ENCODE assay signal across 8 cellular contexts in the genomic region with DNA sequence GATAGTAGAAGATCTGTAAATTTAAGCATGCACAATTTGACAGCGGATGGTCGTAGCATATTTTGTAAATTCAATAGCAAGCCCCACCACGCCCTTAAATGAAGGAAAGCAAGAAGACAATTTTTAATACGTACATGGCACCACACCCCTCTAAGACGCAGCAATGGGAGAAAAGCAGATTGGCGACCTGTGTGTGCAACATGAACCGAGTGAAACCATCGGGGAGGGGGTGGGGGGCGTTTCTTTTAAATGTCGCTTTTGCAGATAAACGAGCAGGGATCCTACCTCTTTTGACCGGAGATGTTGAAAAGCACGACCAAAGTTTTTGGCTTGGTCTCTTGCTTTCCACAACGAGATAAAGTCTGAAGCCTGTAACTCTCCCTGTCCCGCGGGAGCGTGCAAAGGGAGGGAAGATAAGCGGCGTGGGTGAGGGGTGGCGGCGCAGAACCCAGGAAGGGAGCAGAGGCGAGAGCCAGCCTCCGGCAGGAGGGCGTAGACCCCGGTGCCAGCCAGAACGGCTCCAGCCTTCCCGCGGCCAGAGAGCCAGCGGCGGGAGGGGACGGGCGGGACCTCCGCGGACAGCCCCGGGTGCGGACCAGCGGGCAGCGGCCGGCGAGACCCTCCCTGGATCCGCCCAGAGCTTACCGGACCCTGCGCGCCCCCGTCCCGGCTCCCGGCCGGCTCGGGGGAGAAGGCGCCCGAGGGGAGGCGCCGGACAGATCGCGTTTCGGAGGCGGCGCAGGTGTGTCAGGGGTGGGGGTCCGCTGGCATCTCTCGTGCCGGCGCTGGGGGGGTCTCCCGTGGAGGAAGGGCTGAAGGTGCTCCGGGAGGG. TPM values are rescaled to one million over a fixed set of nuclear protein-coding genes. Genes with fewer than 3 reads are reported as not detected.
DNase-seq lines count a peak whose midpoint lies in the region; ATAC-seq, FAIRE-seq and TF ChIP-seq lines count a peak whose summit lies in the region.

Gene CHL1, plus strand, starts transcription at position 442 of the 832 bp plus-strand sequence. CDS start 123,014 bp downstream, outside the sequence.

- H3K27ac ChIP-seq in esophagus squamous epithelium: peak within 1 kb of the TSS; percentile 28 to 67 (median 53)
- peak within 1 kb of the TSS; percentile 44 to 54 for H3K27ac ChIP-seq in ovary

- TF ChIP-seq CTCF in esophagus squamous epithelium (IDR thresholded peaks at IDR 0.05) (no peak), ovary (IDR thresholded peaks at IDR 0.05) (no peak)

- no peak for FAIRE-seq in GM12891 (lab: Jason Lieb, UNC)

- H3K4me1 Mint-ChIP-seq in activated CD4-positive, alpha-beta T cell treated with anti-CD3 and anti-CD28 coated beads, Interleukin-2, amount 10 ng/mL, durations not matched to agents 24 days and 14 days: peaks cover 4% of the 10 kb centered on the region

- H3K9me3 ChIP-seq in esophagus squamous epithelium (no peaks in the 10 kb centered on the region), ovary (no peaks in the 10 kb centered on the region)

- peaks cover 3% of the 10 kb centered on the region for H3K9me3 Mint-ChIP-seq in activated CD4-positive, alpha-beta T cell treated with anti-CD3 and anti-CD28 coated beads, Interleukin-2, amount 10 ng/mL, durations not matched to agents 24 days and 14 days

- DNase-seq in GM12891 (ENCODE audit: insufficient read length, low spot score) (peak; percentile 23), NCI-H146 treated with DMSO at 0.1 percent for 48 hours (lab: John Stamatoyannopoulos, UW; ENCODE audit: unreplicated experiment) (peak; percentile 54), esophagus squamous epithelium (lab: John Stamatoyannopoulos, UW) (no peak), ovary (peak in 4 of 5 donors; percentile 28 to 61 (median 46))
- no peak for DNase-seq in activated CD4-positive, CD25-positive, alpha-beta regulatory T cell treated with anti-CD3 and anti-CD28 coated beads, Interleukin-2, amount 50 U/mL, for 72 hours
- no peak for DNase-seq in activated CD4-positive, alpha-beta T cell treated with anti-CD3 and anti-CD28 coated beads, Interleukin-2, amount 10 ng/mL, durations not matched to agents 24 days and 14 days

- no peak for ATAC-seq in activated CD4-positive, CD25-positive, alpha-beta regulatory T cell treated with anti-CD3 and anti-CD28 coated beads, Interleukin-2, amount 50 U/mL, for 24 hours
- no peak for ATAC-seq in GM18873 (IDR thresholded peaks at IDR 0.05; ENCODE audit: low FRiP score, unreplicated experiment)

- no peaks in the 10 kb centered on the region for H3K36me3 Mint-ChIP-seq in activated CD4-positive, alpha-beta T cell treated with anti-CD3 and anti-CD28 coated beads, Interleukin-2, amount 10 ng/mL, durations not matched to agents 24 days and 14 days (ENCODE audit: low read depth)

- peak within 1 kb of the TSS; percentile 50 to 73 (median 60) for H3K4me3 ChIP-seq in esophagus squamous epithelium
- H3K4me3 ChIP-seq in ovary: peak within 1 kb of the TSS; percentile 59

- TF ChIP-seq POLR2A in GM12891 (IDR thresholded peaks at IDR 0.05; ENCODE audit: low read depth, low read length) (no peak), esophagus squamous epithelium (IDR thresholded peaks at IDR 0.05) (no peak), ovary (IDR thresholded peaks at IDR 0.05) (no peak)

- peaks cover 0 to 51% (median 2%) of the 10 kb centered on the region in 4 donors for H3K27me3 ChIP-seq in esophagus squamous epithelium
- no peaks in the 10 kb centered on the region for H3K27me3 ChIP-seq in ovary

- WGBS in esophagus squamous epithelium, 2 donors: 2 to 5% methylated on average over 16 to 26 of the region's 64 CpGs
- 0 to 2% (median 1%) methylated on average over 40 to 64 of the region's 64 CpGs for WGBS in ovary, 3 donors

- H3K4me1 ChIP-seq in esophagus squamous epithelium: peaks cover 7 to 29% (median 18%) of the 10 kb centered on the region in 3 donors
- H3K4me1 ChIP-seq in ovary (ENCODE audit: insufficient read depth): peaks cover 2% of the 10 kb centered on the region

- H3K27me3 Mint-ChIP-seq in activated CD4-positive, alpha-beta T cell treated with anti-CD3 and anti-CD28 coated beads, Interleukin-2, amount 10 ng/mL, durations not matched to agents 24 days and 14 days: peaks cover 24% of the 10 kb centered on the region

- H3K27ac Mint-ChIP-seq in activated CD4-positive, alpha-beta T cell treated with anti-CD3 and anti-CD28 coated beads, Interleukin-2, amount 10 ng/mL, durations not matched to agents 24 days and 14 days: no peak within 1 kb of the TSS

- intact Hi-C loops in esophagus squamous epithelium (cut with DNase I) (no loop called here), ovary (cut with DNase I) (no loop called here)
- intact Hi-C loops in activated CD4-positive, alpha-beta T cell treated with anti-CD3 and anti-CD28 coated beads, Interleukin-2, amount 10 ng/mL, durations not matched to agents 24 days and 14 days (cut with micrococcal nuclease): no loop called here

- no peak for TF ChIP-seq EP300 in ovary (IDR thresholded peaks at IDR 0.05)

- no peak within 1 kb of the TSS for H3K4me3 Mint-ChIP-seq in activated CD4-positive, alpha-beta T cell treated with anti-CD3 and anti-CD28 coated beads, Interleukin-2, amount 10 ng/mL, durations not matched to agents 24 days and 14 days

- H3K36me3 ChIP-seq in esophagus squamous epithelium (no peaks in the 10 kb centered on the region), ovary (no peaks in the 10 kb centered on the region)

TF ChIP-seq in GM12891, 5 proteins besides CTCF, POLR2A, EP300 and RAD21:
- no peak for TF ChIP-seq PAX5 (IDR thresholded peaks at IDR 0.05; ENCODE audit: insufficient read depth, low read length, severe bottlenecking)
- TF ChIP-seq POU2F2 (IDR thresholded peaks at IDR 0.05; ENCODE audit: low read depth, low read length): no peak
- no peak for TF ChIP-seq POLR2AphosphoS5 (IDR thresholded peaks at IDR 0.05; ENCODE audit: low read depth, low read length)
- TF ChIP-seq TAF1 (IDR thresholded peaks at IDR 0.05; ENCODE audit: low read depth, low read length): no peak
- TF ChIP-seq SPI1 (IDR thresholded peaks at IDR 0.05; ENCODE audit: low read depth, low read length): no peak
TF ChIP-seq in GM12891: peak in this region for 0.

RNA-seq across cellular contexts. Expression of gene CHL1, which starts in this region (rescaled TPM):
- 0.46 TPM for polyA plus RNA-seq in GM12891 (2012; ENCODE audit: low read depth, missing spikeins)
- total RNA-seq in esophagus squamous epithelium (10 to 100 TPM in 3 of 4 donors, 1 to 10 TPM in 1; 3.7 to 44.3 (median 23.4) TPM), ovary (100 to 1,000 TPM in 1 of 7 donors, 10 to 100 TPM in 6; 20.8 to 101 (median 42.2) TPM)
- polyA plus RNA-seq in ovary: 10 to 100 TPM; 28.2 to 35.7 TPM
- total RNA-seq in activated CD4-positive, alpha-beta T cell treated with anti-CD3 and anti-CD28 coated beads, Interleukin-2, amount 10 ng/mL, durations not matched to agents 24 days and 14 days: not detected in 2 replicates

Comparison
In these comparisons a context has a peak if more than half of its experiments do, and no peak if none do; other contexts are left out.
1. DNase-seq: peak in GM12891 (single experiment), NCI-H146 treated with DMSO at 0.1 percent for 48 hours (single experiment) and ovary (4 of 5); none in esophagus squamous epithelium (single experiment), activated CD4-positive, CD25-positive, alpha-beta regulatory T cell treated with anti-CD3 and anti-CD28 coated beads, Interleukin-2, amount 50 U/mL, for 72 hours (single experiment) and activated CD4-positive, alpha-beta T cell treated with anti-CD3 and anti-CD28 coated beads, Interleukin-2, amount 10 ng/mL, durations not matched to agents 24 days and 14 days (single experiment).